ENCODE assay signal across 8 cellular contexts in the genomic region with DNA sequence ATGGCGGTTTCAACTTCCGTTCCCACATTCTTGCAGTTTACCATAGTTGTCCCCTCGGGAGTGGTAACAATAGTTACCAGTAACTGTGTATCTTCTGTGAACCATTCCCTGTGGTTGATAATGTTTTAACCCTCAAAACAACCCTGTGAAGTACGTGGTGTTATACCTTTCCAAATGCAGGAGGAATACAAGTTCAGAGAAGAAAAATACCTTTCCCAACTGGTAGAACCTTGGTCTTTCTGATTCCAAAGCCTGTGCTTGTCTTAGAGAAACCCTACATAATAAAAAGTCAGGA. TPM values are rescaled to one million over a fixed set of nuclear protein-coding genes. Genes with fewer than 3 reads are reported as not detected.
DNase-seq lines count a peak whose midpoint lies in the region; ATAC-seq and TF ChIP-seq lines count a peak whose summit lies in the region.

No MANE protein-coding gene starts in this region.

- H3K4me1 ChIP-seq in adrenal gland (replicated peaks in 1 of 2) (peaks cover 30 to 44% of the 10 kb centered on the region in 2 donors), mesenchymal stem cell (ENCODE audit: control insufficient read depth, insufficient read depth, low read depth, low read length) (no peaks in the 10 kb centered on the region)

- no peak for TF ChIP-seq POLR2A in adrenal gland (IDR thresholded peaks at IDR 0.05)

- peak overlapping the region; percentile 67 for H4K8ac ChIP-seq in mesenchymal stem cell (ENCODE audit: low read length)

- H3K79me1 ChIP-seq in mesenchymal stem cell (replicated peaks; ENCODE audit: low read length, poor library complexity, severe bottlenecking) = peaks cover 6% of the 10 kb centered on the region

- H2AFZ ChIP-seq in mesenchymal stem cell (ENCODE audit: low read depth, low read length) = peak overlapping the region; percentile 97

- peak overlapping the region; percentile 91 for H3K4me3 ChIP-seq in GM12865 (ENCODE audit: low read depth, low read length)
- H3K4me3 ChIP-seq in adrenal gland = peak overlapping the region; percentile 30 to 99 (median 85)
- peak overlapping the region; percentile 91 to 99 for H3K4me3 ChIP-seq in mesenchymal stem cell (ENCODE audit: insufficient read depth in 1 of 2, low read depth in 1 of 2, low read length in 2 of 2)

- intact Hi-C loops in adrenal gland (cut with DNase I) = no loop called here

- no peak overlapping the region for H3K23ac ChIP-seq in mesenchymal stem cell (ENCODE audit: low read length in 2 of 2)

- peak overlapping the region; percentile 40 for H2AK5ac ChIP-seq in mesenchymal stem cell (ENCODE audit: low read length, severe bottlenecking)

- 0 to 1% (median 0%) methylated on average over 4 of the region's 4 CpGs for WGBS in adrenal gland, 4 donors
- 0% methylated on average over 2 of the region's 4 CpGs for WGBS in mesenchymal stem cell

- peak overlapping the region; percentile 75 for H3K4me2 ChIP-seq in mesenchymal stem cell (ENCODE audit: low read length, poor library complexity, severe bottlenecking)

- peak overlapping the region in 1 of 2 experiments; percentile 98 for H3K4ac ChIP-seq in mesenchymal stem cell (ENCODE audit: low read depth in 1 of 2, low read length in 2 of 2)

- no peaks in the 10 kb centered on the region for H3K9me3 ChIP-seq in adrenal gland (replicated peaks in 1 of 3)
- no peaks in the 10 kb centered on the region for H3K9me3 ChIP-seq in mesenchymal stem cell (ENCODE audit: control insufficient read depth, low read length)

- H3K27me3 ChIP-seq in adrenal gland = no peaks in the 10 kb centered on the region
- H3K27me3 ChIP-seq in mesenchymal stem cell (ENCODE audit: control insufficient read depth in 1 of 2, insufficient read depth in 1 of 2, low read length in 2 of 2) = no peaks in the 10 kb centered on the region

- no peak overlapping the region for H4K91ac ChIP-seq in mesenchymal stem cell (ENCODE audit: low read length)

- peak overlapping the region in 1 of 2 experiments; percentile 87 for H3K14ac ChIP-seq in mesenchymal stem cell (ENCODE audit: low read length in 2 of 2)

- H2BK12ac ChIP-seq in mesenchymal stem cell (ENCODE audit: low read length in 2 of 2) = no peak overlapping the region

- H2BK15ac ChIP-seq in mesenchymal stem cell (ENCODE audit: low read depth, poor library complexity, severe bottlenecking) = no peak overlapping the region

- H3K27ac ChIP-seq in adrenal gland (peak overlapping the region; percentile 73 to 97 (median 92)), mesenchymal stem cell (ENCODE audit: low read length, poor library complexity, severe bottlenecking) (peak overlapping the region; percentile 52)

- ATAC-seq in HG02970 (IDR thresholded peaks at IDR 0.05; ENCODE audit: low FRiP score, unreplicated experiment) = peak; percentile 25

- no peak overlapping the region for H2BK120ac ChIP-seq in mesenchymal stem cell (ENCODE audit: low read depth, low read length)

- H3K18ac ChIP-seq in mesenchymal stem cell (ENCODE audit: low read depth in 1 of 2, low read length in 2 of 2) = peak overlapping the region in 1 of 2 experiments; percentile 93

- TF ChIP-seq CTCF in GM12865 (IDR thresholded peaks at IDR 0.05; ENCODE audit: insufficient read depth, low read depth, low read length, missing control alignments) (no peak), adrenal gland (IDR thresholded peaks at IDR 0.05) (no peak)

- peaks cover 0 to 18% of the 10 kb centered on the region in 2 donors for H3K36me3 ChIP-seq in adrenal gland (replicated peaks in 1 of 2)
- H3K36me3 ChIP-seq in mesenchymal stem cell (ENCODE audit: control insufficient read depth in 1 of 2, insufficient read depth in 2 of 2, low read depth in 1 of 2, low read length in 2 of 2) = peaks cover 4 to 25% of the 10 kb centered on the region in 2 experiments

- DNase-seq in GM12865 (ENCODE audit: low read depth) (no peak), adrenal gland (no peak), mesenchymal stem cell (no peak), NCI-H510A treated with DMSO at 0.1 percent for 48 hours (lab: John Stamatoyannopoulos, UW) (no peak), D341Med (ENCODE audit: low spot score) (no peak), kidney glomerular epithelial cell (lab: John Stamatoyannopoulos, UW) (no peak), HT-29 (ENCODE audit: low spot score) (no peak)

- peak overlapping the region; percentile 94 for H3K9ac ChIP-seq in mesenchymal stem cell (ENCODE audit: low read length)

- H2BK5ac ChIP-seq in mesenchymal stem cell (ENCODE audit: low read depth, low read length, poor library complexity, severe bottlenecking) = no peak overlapping the region

RNA-seq across cellular contexts. Expression of gene BTF3L4, which starts 0.8 kb away (rescaled TPM):
- total RNA-seq in adrenal gland = 10 to 100 TPM; 39.4 to 99.6 (median 54.5) TPM
- 100 to 1,000 TPM in 1 of 3 donors, 10 to 100 TPM in 2; 47.6 to 126 (median 72.3) TPM for polyA plus RNA-seq in adrenal gland
- 58.2 TPM for polyA plus RNA-seq in mesenchymal stem cell (2013, experiment 1 of 2)
- polyA plus RNA-seq in mesenchymal stem cell (2013, experiment 2 of 2) = 57.8 TPM
- 19.0 and 22.6 TPM in 2 replicates for total RNA-seq in HT-29 (2014; rRNA removed; shearing (Covaris generic))

RNA-seq across cellular contexts. Expression of gene TXNDC12, which starts 1.9 kb away (rescaled TPM):
- total RNA-seq in adrenal gland = 10 to 100 TPM; 37.4 to 69.5 (median 51.9) TPM
- 10 to 100 TPM; 14.5 to 18.7 (median 18.7) TPM for polyA plus RNA-seq in adrenal gland
- 104 TPM for polyA plus RNA-seq in mesenchymal stem cell (2013, experiment 1 of 2)
- 106 TPM for polyA plus RNA-seq in mesenchymal stem cell (2013, experiment 2 of 2)
- 27.3 and 28.7 TPM in 2 replicates for total RNA-seq in HT-29 (2014; rRNA removed; shearing (Covaris generic))

RNA-seq across cellular contexts. Expression of gene KTI12, which starts 23.3 kb away (rescaled TPM):
- 10 to 100 TPM; 10.8 to 20.4 (median 13.1) TPM for total RNA-seq in adrenal gland
- 1 to 10 TPM; 4.7 to 9.1 (median 6.2) TPM for polyA plus RNA-seq in adrenal gland
- 9.0 TPM for polyA plus RNA-seq in mesenchymal stem cell (2013, experiment 1 of 2)
- 8.4 TPM for polyA plus RNA-seq in mesenchymal stem cell (2013, experiment 2 of 2)
- total RNA-seq in HT-29 (2014; rRNA removed; shearing (Covaris generic)) = 20.7 and 24.5 TPM in 2 replicates
